ENCODE assay signal across 24 cellular contexts in the genomic region with DNA sequence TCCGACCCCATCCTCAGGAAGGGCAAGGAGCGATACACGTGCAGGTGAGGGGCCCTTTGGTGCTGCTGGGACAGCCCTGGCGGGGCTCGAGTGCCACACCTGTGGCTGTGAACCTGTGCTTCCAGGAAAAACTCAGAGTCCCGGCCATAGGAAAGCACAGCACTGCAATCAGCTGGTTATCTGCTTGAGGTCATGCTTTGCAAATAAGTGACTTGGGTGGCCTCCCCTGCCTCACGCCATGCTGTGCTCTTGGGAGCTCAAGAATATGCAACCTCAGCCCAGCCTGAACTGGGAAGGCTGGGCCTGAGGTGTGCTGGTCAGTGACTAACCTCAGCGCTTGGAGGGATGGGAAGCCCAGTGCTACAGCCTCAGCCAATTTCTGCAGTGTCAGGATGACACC. TPM values are rescaled to one million over a fixed set of nuclear protein-coding genes. Genes with fewer than 3 reads are reported as not detected.
A peak's percentile ranks its signal among the peaks of the same experiment; 100 is the strongest.
DNase-seq lines count a peak whose midpoint lies in the region; ATAC-seq, FAIRE-seq and TF ChIP-seq lines count a peak whose summit lies in the region.
"Had no signal": no experiment of that assay in that cellular context is flagged by ENCODE, and none has a peak within 500 bp of the region (broad histone marks: within the 10 kb centered on the region; RNA-seq: fewer than 3 reads in every experiment).

No MANE protein-coding gene starts in this region.

- no peaks in the 10 kb centered on the region for H3K27me3 Mint-ChIP-seq in CD8-positive, alpha-beta T cell (ENCODE audit: low read depth)

- no peaks in the 10 kb centered on the region for H3K36me3 Mint-ChIP-seq in CD8-positive, alpha-beta T cell
- H3K36me3 Mint-ChIP-seq: CD14-positive monocyte; CD4-positive, alpha-beta memory T cell; CD4-positive, CD25-positive, alpha-beta regulatory T cell had no signal

- no peaks in the 10 kb centered on the region for H3K79me2 ChIP-seq in hepatocyte

- POLR2A ChIA-PET in CD8-positive, alpha-beta T cell (lab: Charles Lee) = interaction anchor here (0.5 kb wide), 1 partner anchor 1794 kb away, joined by 3 read pairs; no protein-coding TSS in a partner anchor

- intact Hi-C loops in CD8-positive, alpha-beta T cell (cut with DNase I, micrococcal nuclease) = no loop called here

- H3K4me2 ChIP-seq in hepatocyte = no peak overlapping the region
- H3K4me2 ChIP-seq: BLaER1 had no signal

- H3K27ac Mint-ChIP-seq in CD8-positive, alpha-beta T cell = no peak overlapping the region
- H3K27ac Mint-ChIP-seq: CD14-positive monocyte; CD4-positive, alpha-beta memory T cell; CD4-positive, CD25-positive, alpha-beta regulatory T cell had no signal

- H3K4me3 ChIP-seq in hepatocyte (no peak overlapping the region), small intestine (ENCODE audit: low read depth in 1 of 2, low read length in 2 of 2) (no peak overlapping the region)
- no peak overlapping the region for H3K4me3 ChIP-seq in CD8-positive, alpha-beta T cell (ENCODE audit: low read depth, low read length)
- H3K4me3 ChIP-seq: BLaER1 had no signal

- FAIRE-seq in small intestine (lab: Jason Lieb, UNC) = no peak
- FAIRE-seq: A204.1, D721Med, G401.6, GM12891, GM19239 had no signal

- no peak overlapping the region for H2AFZ ChIP-seq in hepatocyte

- H3K27ac ChIP-seq in hepatocyte (peak overlapping the region; percentile 90), small intestine (ENCODE audit: low read depth in 1 of 2, low read length in 1 of 2) (no peak overlapping the region)
- H3K27ac ChIP-seq in CD8-positive, alpha-beta T cell (ENCODE audit: low read depth, low read length) = no peak overlapping the region
- H3K27ac ChIP-seq: BLaER1 had no signal

- peaks cover 5% of the 10 kb centered on the region for H3K4me1 ChIP-seq in hepatocyte (ENCODE audit: insufficient read depth)
- H3K4me1 ChIP-seq in small intestine (ENCODE audit: control insufficient read depth in 2 of 2, insufficient read depth in 1 of 2, low read depth in 1 of 2, low read length in 1 of 2) = no peaks in the 10 kb centered on the region
- H3K4me1 ChIP-seq in CD8-positive, alpha-beta T cell (ENCODE audit: insufficient read depth, low read length) = no peaks in the 10 kb centered on the region
- H3K4me1 ChIP-seq: BE2C, Caco-2 had no signal

- DNase-seq in hepatocyte (ENCODE audit: low spot score) (peak; percentile 75), mucosa of gallbladder (ENCODE audit: low spot score) (peak; percentile 42), small intestine (peak; percentile 69), pons (ENCODE audit: low spot score) (no peak)
- no peak for DNase-seq in CD8-positive, alpha-beta T cell
- DNase-seq: 8988T; ACHN; BE2C; C1 segment of cervical spinal cord; Caco-2; Calu3; CD4-positive, alpha-beta memory T cell; CD4-positive, CD25-positive, alpha-beta regulatory T cell; DMS79 treated with DMSO at 0.1 percent for 48 hours; GF-D8 had no signal

- H3K27me3 ChIP-seq in hepatocyte = no peaks in the 10 kb centered on the region
- peaks cover 0 to 2% of the 10 kb centered on the region in 2 donors for H3K27me3 ChIP-seq in small intestine (ENCODE audit: control insufficient read depth in 2 of 2, insufficient read depth in 2 of 2, low read length in 2 of 2)
- no peaks in the 10 kb centered on the region for H3K27me3 ChIP-seq in CD8-positive, alpha-beta T cell (ENCODE audit: insufficient read depth, low read length)
- H3K27me3 ChIP-seq: BE2C had no signal

- H4K20me1 ChIP-seq in hepatocyte (ENCODE audit: insufficient read depth, poor library complexity, severe bottlenecking) = no peaks in the 10 kb centered on the region

- H3K4me1 Mint-ChIP-seq in CD8-positive, alpha-beta T cell (ENCODE audit: low read depth) = no peaks in the 10 kb centered on the region
- H3K4me1 Mint-ChIP-seq: CD14-positive monocyte; CD4-positive, CD25-positive, alpha-beta regulatory T cell had no signal

- H3K9me2 ChIP-seq in hepatocyte (replicated peaks; ENCODE audit: insufficient read depth) = no peaks in the 10 kb centered on the region

- no peaks in the 10 kb centered on the region for H3K9me3 ChIP-seq in hepatocyte (ENCODE audit: low read depth)
- H3K9me3 ChIP-seq in small intestine (ENCODE audit: control insufficient read depth, low read depth) = peaks cover 4% of the 10 kb centered on the region
- no peaks in the 10 kb centered on the region for H3K9me3 ChIP-seq in CD8-positive, alpha-beta T cell (ENCODE audit: low read length)
- H3K9me3 ChIP-seq: BE2C, Caco-2 had no signal

- 68% methylated on average over 8 of the region's 8 CpGs for WGBS in hepatocyte (ENCODE audit: low lambda C conversion rate, missing lambda C conversion rate)
- 44 to 73% (median 62%) methylated on average over 8 of the region's 8 CpGs for WGBS in small intestine, 3 donors

- H3K36me3 ChIP-seq in hepatocyte (replicated peaks; ENCODE audit: insufficient read depth, low read depth) = no peaks in the 10 kb centered on the region
- H3K36me3 ChIP-seq in small intestine (ENCODE audit: control insufficient read depth in 2 of 2, insufficient read depth in 2 of 2, low read length in 2 of 2) = peaks cover 0 to 2% of the 10 kb centered on the region in 2 donors
- H3K36me3 ChIP-seq in CD8-positive, alpha-beta T cell (ENCODE audit: insufficient read depth, low read length) = no peaks in the 10 kb centered on the region
- H3K36me3 ChIP-seq: BE2C, BLaER1 had no signal

- CTCF ChIA-PET in CD8-positive, alpha-beta T cell (lab: Charles Lee) = no interaction called here

- TF ChIP-seq CTCF in hepatocyte (IDR thresholded peaks at IDR 0.05; ENCODE audit: poor library complexity) = no peak
- no peak for TF ChIP-seq CTCF in CD8-positive, alpha-beta T cell (IDR thresholded peaks at IDR 0.05)

- H3K4me3 Mint-ChIP-seq in CD8-positive, alpha-beta T cell = no peak overlapping the region
- H3K4me3 Mint-ChIP-seq: CD14-positive monocyte; CD4-positive, alpha-beta memory T cell; CD4-positive, CD25-positive, alpha-beta regulatory T cell had no signal

- ATAC-seq in GM21360 (IDR thresholded peaks at IDR 0.05; ENCODE audit: unreplicated experiment) = no peak
- ATAC-seq in CD8-positive, alpha-beta T cell = no peak

- no peaks in the 10 kb centered on the region for H3K9me3 Mint-ChIP-seq in CD8-positive, alpha-beta T cell

RNA-seq across cellular contexts. Expression of a gene that starts 36.5 kb away (rescaled TPM):
- total RNA-seq in hepatocyte (21.5 and 24.8 TPM in 2 replicates), mucosa of gallbladder (81.4 TPM)
- polyA plus RNA-seq in hepatocyte (32.3 and 36.2 TPM in 2 replicates), small intestine (100 to 1,000 TPM in 2 of 3 donors, 10 to 100 TPM in 1; 31.0 to 121 (median 117) TPM)
- not detected for total RNA-seq in CD8-positive, alpha-beta T cell
- total RNA-seq: CD4-positive, CD25-positive, alpha-beta regulatory T cell had no signal
- polyA plus RNA-seq: AG04450; CD14-positive monocyte; CD4-positive, CD25-positive, alpha-beta regulatory T cell had no signal

Comparison
In these comparisons a context has a peak if more than half of its experiments do, and no peak if none do; other contexts are left out.
1. DNase-seq: peak in hepatocyte (single experiment), mucosa of gallbladder (single experiment) and small intestine (single experiment); none in pons (single experiment) and CD8-positive, alpha-beta T cell (0 of 7).
2. RNA of a gene that starts 36.5 kb away (total RNA-seq): 81.4 TPM in mucosa of gallbladder (single experiment) and 21.5 to 24.8 TPM in hepatocyte; not detected in CD8-positive, alpha-beta T cell; every median in the first group is over 10 times any median in the second.